Comparison of ENCODE assay signal across 28 cellular contexts in genomic region chr7:41203542-41203941, GRCh38.
"Had no signal": no experiment of that assay in that cellular context is flagged by ENCODE, and none has a peak within 500 bp of the region (broad histone marks: within the 10 kb centered on the region; RNA-seq: fewer than 3 reads in every experiment).

No MANE protein-coding gene starts in this region.

- ATAC-seq: activated CD4-positive, alpha-beta T cell treated with anti-CD3 and anti-CD28 coated beads for 36 hours; activated naive CD4-positive, alpha-beta T cell treated with anti-CD3 and anti-CD28 coated beads, Interleukin-2, amount 50 U/mL, for 72 hours; activated T-cell treated with anti-CD3 and anti-CD28 coated beads, Interleukin-2, amount 50 U/mL, for 72 hours; gastroesophageal sphincter; heart right ventricle; T-helper 17 cell had no signal

- H3K27ac ChIP-seq: ascending aorta, breast epithelium, coronary artery, epithelial cell of prostate, esophagus squamous epithelium, gastroesophageal sphincter, heart right ventricle had no signal

- H3K36me3 ChIP-seq: ascending aorta, breast epithelium, esophagus squamous epithelium, gastroesophageal sphincter, heart right ventricle had no signal

- FAIRE-seq: endometrium, endothelial cell of umbilical vein had no signal

- H3K4me3 ChIP-seq: ascending aorta, breast epithelium, coronary artery, esophagus squamous epithelium, gastroesophageal sphincter, heart right ventricle had no signal

- DNase-seq: activated CD4-positive, alpha-beta memory T cell treated with anti-CD3 and anti-CD28 coated beads for 36 hours; activated CD4-positive, alpha-beta T cell treated with anti-CD3 and anti-CD28 coated beads for 36 hours; activated CD4-positive, alpha-beta T cell treated with anti-CD3 and anti-CD28 coated beads, Interleukin-2, amount 10 ng/mL, durations not matched to agents 24 days and 14 days; activated CD4-positive, CD25-positive, alpha-beta regulatory T cell; activated CD4-positive, CD25-positive, alpha-beta regulatory T cell treated with anti-CD3 and anti-CD28 coated beads, Interleukin-2, amount 50 U/mL, for 72 hours; activated CD8-positive, alpha-beta memory T cell treated with anti-CD3 and anti-CD28 coated beads, Interleukin-2, amount 50 U/mL, for 48 hours; activated gamma-delta T cell; activated naive CD4-positive, alpha-beta T cell; activated naive CD4-positive, alpha-beta T cell treated with anti-CD3 and anti-CD28 coated beads, Interleukin-2, amount 10 ng/mL, durations not matched to agents 7 days and 5 days; activated naive CD8-positive, alpha-beta T cell treated with anti-CD3 and anti-CD28 coated beads, Interleukin-2, amount 10 ng/mL, durations not matched to agents 7 days and 5 days; activated T-cell treated with anti-CD3 and anti-CD28 coated beads for 4 hours; activated T-cell treated with anti-CD3 and anti-CD28 coated beads, Interleukin-2, amount 50 U/mL, for 24 hours; activated T-cell treated with anti-CD3 and anti-CD28 coated beads, Interleukin-2, amount 50 U/mL, for 72 hours; effector CD4-positive, alpha-beta T cell; esophagus squamous epithelium; foreskin melanocyte; heart right ventricle; T-helper 1 cell; T-helper 17 cell; T1000 had no signal

- H3K27me3 ChIP-seq: ascending aorta, breast epithelium, esophagus squamous epithelium, gastroesophageal sphincter, heart right ventricle had no signal

- H3K9me3 ChIP-seq: ascending aorta, breast epithelium, esophagus squamous epithelium, gastroesophageal sphincter, heart right ventricle had no signal

- H3K4me1 ChIP-seq: ascending aorta, breast epithelium, esophagus squamous epithelium, gastroesophageal sphincter, heart right ventricle had no signal
